In the genomic region with DNA sequence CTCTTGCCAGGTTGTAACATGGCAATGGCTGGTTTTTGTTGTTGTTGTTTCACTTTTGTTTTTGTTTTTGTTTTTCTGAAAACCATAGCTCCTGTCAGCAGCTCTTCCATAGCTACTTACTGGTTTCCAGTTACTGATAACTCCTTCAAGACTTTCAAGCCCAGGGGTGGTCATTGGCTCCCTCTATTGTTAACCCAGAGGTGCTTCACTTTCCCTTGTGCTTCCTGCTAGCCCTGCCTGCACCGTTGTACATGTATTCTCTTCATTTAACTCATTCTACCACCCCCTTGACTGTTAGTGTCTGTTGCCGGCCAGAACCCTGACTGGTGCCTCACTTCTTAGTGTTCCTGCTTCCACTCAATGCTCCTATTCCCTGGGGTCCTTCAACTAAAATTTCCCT, we compare ENCODE assay signal across 9 cellular contexts. TPM values are rescaled to one million over a fixed set of nuclear protein-coding genes. Genes with fewer than 3 reads are reported as not detected.
A peak's percentile ranks its signal among the peaks of the same experiment; 100 is the strongest.
DNase-seq lines count a peak whose midpoint lies in the region; ATAC-seq and TF ChIP-seq lines count a peak whose summit lies in the region.
"Had no signal": no experiment of that assay in that cellular context is flagged by ENCODE, and none has a peak within 500 bp of the region (broad histone marks: within the 10 kb centered on the region; RNA-seq: fewer than 3 reads in every experiment).

No MANE protein-coding gene starts in this region.

- peaks cover 9% of the 10 kb centered on the region for H3K36me3 Mint-ChIP-seq in T-cell
- H3K36me3 Mint-ChIP-seq in mesothelial cell of epicardium = no peaks in the 10 kb centered on the region
- H3K36me3 Mint-ChIP-seq: IgD-negative memory B cell had no signal

- peaks cover 38% of the 10 kb centered on the region for H3K4me1 ChIP-seq in DND-41 (ENCODE audit: insufficient read depth, low read length)
- peaks cover 0 to 5% (median 2%) of the 10 kb centered on the region in 6 donors for H3K4me1 ChIP-seq in spleen

- WGBS in spleen, 5 donors = 28 to 39% (median 32%) methylated on average over 2 of the region's 2 CpGs

- H3K4me3 Mint-ChIP-seq in T-cell (peak overlapping the region in 1 of 3 donors; percentile 18), mesothelial cell of epicardium (no peak overlapping the region)
- H3K4me3 Mint-ChIP-seq: IgD-negative memory B cell had no signal

- H3K27me3 Mint-ChIP-seq in T-cell (no peaks in the 10 kb centered on the region), mesothelial cell of epicardium (ENCODE audit: low read depth) (no peaks in the 10 kb centered on the region)
- H3K27me3 Mint-ChIP-seq: IgD-negative memory B cell had no signal

- TF ChIP-seq POLR2A in spleen (IDR thresholded peaks at IDR 0.05) = no peak

- H3K36me3 ChIP-seq in DND-41 (ENCODE audit: insufficient read depth, low read length) (no peaks in the 10 kb centered on the region), brain microvascular endothelial cell (replicated peaks) (no peaks in the 10 kb centered on the region), spleen (no peaks in the 10 kb centered on the region)

- H3K4me3 ChIP-seq in DND-41 (ENCODE audit: low read depth in 1 of 2, low read length in 2 of 2) (no peak overlapping the region), brain microvascular endothelial cell (ENCODE audit: low read depth, low read length) (no peak overlapping the region), spleen (no peak overlapping the region), coronary artery (no peak overlapping the region)

- H3K27ac ChIP-seq in DND-41 (ENCODE audit: low read length) = peak overlapping the region; percentile 42
- no peak overlapping the region for H3K27ac ChIP-seq in brain microvascular endothelial cell
- H3K27ac ChIP-seq in spleen = no peak overlapping the region
- H3K27ac ChIP-seq in coronary artery = no peak overlapping the region

- intact Hi-C loops in spleen (cut with DNase I; ENCODE audit: low total_unique reads) = no loop called here

- H3K4me1 Mint-ChIP-seq in T-cell = peaks cover 30 to 35% (median 33%) of the 10 kb centered on the region in 3 donors
- H3K4me1 Mint-ChIP-seq in mesothelial cell of epicardium = no peaks in the 10 kb centered on the region

- H3K27ac Mint-ChIP-seq in T-cell (peak overlapping the region; percentile 71 to 86), mesothelial cell of epicardium (no peak overlapping the region)
- H3K27ac Mint-ChIP-seq: IgD-negative memory B cell had no signal

- no peaks in the 10 kb centered on the region for H3K27me3 ChIP-seq in DND-41 (ENCODE audit: insufficient read depth, low read length, poor library complexity)
- H3K27me3 ChIP-seq in brain microvascular endothelial cell (replicated peaks) = no peaks in the 10 kb centered on the region
- H3K27me3 ChIP-seq in spleen (replicated peaks in 1 of 7) = no peaks in the 10 kb centered on the region

- POLR2A ChIA-PET in T-cell (lab: Charles Lee) = interaction anchor here in 1 of 2 donors (0.6 to 0.8 kb wide), 2 partner anchors 22 to 97 kb away, joined by 3 to 9 read pairs; no protein-coding TSS in a partner anchor

- H3K79me2 ChIP-seq in DND-41 (ENCODE audit: insufficient read depth, low read length) = peaks cover 22% of the 10 kb centered on the region

- H3K9me3 ChIP-seq in DND-41 (ENCODE audit: insufficient read depth, low read length, severe bottlenecking) (peaks cover 5% of the 10 kb centered on the region), spleen (no peaks in the 10 kb centered on the region)

- no peak overlapping the region for H3K4me2 ChIP-seq in DND-41 (ENCODE audit: insufficient read depth, low read length)

- peak; percentile 61 for ATAC-seq in DND-41 (ENCODE audit: insufficient read depth, low read depth)
- peak; percentile 84 for ATAC-seq in GM21390 (IDR thresholded peaks at IDR 0.05; ENCODE audit: unreplicated experiment)
- peak; percentile 76 to 92 (median 88) for ATAC-seq in T-cell (replicated peaks in 1 of 4)

- H3K9ac ChIP-seq in DND-41 (ENCODE audit: low read depth, low read length) = no peak overlapping the region

- DNase-seq in DND-41 = peak; percentile 74
- DNase-seq in HT1080 (ENCODE audit: low read depth) = peak; percentile 70
- peak in 32 of 34 experiments; percentile 28 to 73 (median 57) for DNase-seq in T-cell
- DNase-seq in brain microvascular endothelial cell = no peak
- DNase-seq in spleen = no peak
- DNase-seq in mesothelial cell of epicardium (ENCODE audit: low spot score in 2 of 2, unreplicated experiment in 2 of 2) = no peak
- DNase-seq in coronary artery (ENCODE audit: low spot score) = no peak

- in situ Hi-C loops in brain microvascular endothelial cell (cut with HindIII; ENCODE audit: low pct_ligation_motif_present, low sequenced_read_pairs) = no loop called here

- H3K9me3 Mint-ChIP-seq in T-cell (no peaks in the 10 kb centered on the region), mesothelial cell of epicardium (peaks cover 7% of the 10 kb centered on the region)

- CTCF ChIA-PET in T-cell (lab: Charles Lee) = interaction anchor here (0.6 to 2.8 kb wide), 44 partner anchors 9 to 1172 kb away, joined by 3 to 16 read pairs (median 3); a partner anchor contains a TSS

- peak overlapping the region; percentile 36; the same call in 1 of the 2 replicates for H2AFZ ChIP-seq in DND-41 (ENCODE audit: low read depth, low read length)

- TF ChIP-seq CTCF in DND-41 (IDR thresholded peaks at IDR 0.05; ENCODE audit: borderline replicate concordance, extremely low read depth, low read length, poor library complexity, severe bottlenecking) (peak; percentile 81), brain microvascular endothelial cell (IDR thresholded peaks at IDR 0.05; ENCODE audit: low read depth, low read length, missing control alignments) (peak; percentile 18), spleen (IDR thresholded peaks at IDR 0.05 in 8 of 11, conservative IDR thresholded peaks at IDR 0.05 in 3 of 11) (peak in 10 of 11 experiments; percentile 18 to 58 (median 30)), mesothelial cell of epicardium (IDR thresholded peaks at IDR 0.05; ENCODE audit: unreplicated experiment) (no peak), coronary artery (IDR thresholded peaks at IDR 0.05) (no peak)

- no peaks in the 10 kb centered on the region for H4K20me1 ChIP-seq in DND-41 (ENCODE audit: insufficient read depth, low read length)

RNA-seq across cellular contexts. Expression of a gene that starts 4.2 kb away (rescaled TPM):
- not detected in 2 replicates for total RNA-seq in HT1080 (2014; rRNA removed; shearing (Covaris generic))
- polyA plus RNA-seq in HT1080 (2015; cell fraction: cytosol; rRNA removed) = not detected in 2 replicates
- polyA plus RNA-seq in HT1080 (2015; cell fraction: nucleus; rRNA removed) = not detected in 2 replicates
- 100 to 1,000 TPM in 3 of 5 donors, 10 to 100 TPM in 2; 91.3 to 146 (median 113) TPM for total RNA-seq in T-cell
- 10 to 100 TPM in 5 of 7 donors, 1 to 10 TPM in 2; 7.5 to 20.5 (median 12.6) TPM for total RNA-seq in spleen
- 1 to 10 TPM; 2.2 to 4.2 (median 2.7) TPM for polyA plus RNA-seq in spleen
- not detected in 3 replicates for total RNA-seq in mesothelial cell of epicardium

Comparison
In these comparisons a context has a peak if more than half of its experiments do, and no peak if none do; other contexts are left out.
1. DNase-seq: peak in DND-41 (single experiment), HT1080 (single experiment) and T-cell (32 of 34); none in brain microvascular endothelial cell (single experiment), spleen (single experiment), mesothelial cell of epicardium (0 of 2) and coronary artery (single experiment).
2. CTCF ChIP-seq: peak in DND-41 (single experiment), brain microvascular endothelial cell (single experiment) and spleen (10 of 11); none in mesothelial cell of epicardium (single experiment) and coronary artery (single experiment).
3. Peak in every context shown above with its lines, with median percentiles within 50 percentile points of each other: ATAC-seq.